1 cellular context compared by ENCODE assay signal in the genomic region with DNA sequence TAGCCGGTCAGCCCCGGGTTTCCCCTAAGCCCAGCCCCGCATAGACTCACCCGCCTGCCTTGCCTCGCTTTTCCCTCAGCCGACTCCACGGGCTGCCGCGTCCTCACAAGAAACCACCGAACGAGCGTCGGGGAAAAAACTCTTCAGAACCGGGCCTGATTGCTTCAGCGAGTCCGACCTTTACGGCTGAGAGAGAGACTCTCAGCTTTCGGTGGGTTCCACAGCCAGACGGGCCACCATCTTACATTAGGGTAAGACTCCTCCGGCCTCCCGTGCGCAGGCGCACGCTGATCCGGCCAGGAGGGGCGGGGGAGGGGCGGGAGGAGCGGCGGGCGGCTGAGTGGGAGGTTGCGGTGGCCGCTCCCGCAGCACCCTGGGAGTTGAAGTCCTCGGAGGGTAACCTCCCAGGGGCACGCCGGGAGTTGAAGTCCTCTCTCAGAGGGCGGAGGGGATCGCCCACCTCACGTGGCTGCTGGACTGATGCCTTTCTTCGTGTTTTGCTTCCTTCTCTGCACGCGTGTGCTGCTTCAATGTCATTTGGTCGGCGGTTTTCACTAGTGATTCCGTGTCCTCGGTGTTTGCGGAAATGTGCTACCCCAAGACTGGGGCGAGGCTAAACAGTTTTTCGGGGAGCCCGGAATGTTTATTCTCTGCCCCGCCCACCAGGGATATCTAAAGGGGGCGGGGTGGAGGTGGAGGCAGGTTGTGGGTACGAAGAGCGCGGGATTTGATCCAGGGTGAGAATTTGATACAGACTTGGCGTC.
A peak's percentile ranks its signal among the peaks of the same experiment; 100 is the strongest.
TF ChIP-seq lines count a peak whose summit lies in the region.

A gene with protein sequence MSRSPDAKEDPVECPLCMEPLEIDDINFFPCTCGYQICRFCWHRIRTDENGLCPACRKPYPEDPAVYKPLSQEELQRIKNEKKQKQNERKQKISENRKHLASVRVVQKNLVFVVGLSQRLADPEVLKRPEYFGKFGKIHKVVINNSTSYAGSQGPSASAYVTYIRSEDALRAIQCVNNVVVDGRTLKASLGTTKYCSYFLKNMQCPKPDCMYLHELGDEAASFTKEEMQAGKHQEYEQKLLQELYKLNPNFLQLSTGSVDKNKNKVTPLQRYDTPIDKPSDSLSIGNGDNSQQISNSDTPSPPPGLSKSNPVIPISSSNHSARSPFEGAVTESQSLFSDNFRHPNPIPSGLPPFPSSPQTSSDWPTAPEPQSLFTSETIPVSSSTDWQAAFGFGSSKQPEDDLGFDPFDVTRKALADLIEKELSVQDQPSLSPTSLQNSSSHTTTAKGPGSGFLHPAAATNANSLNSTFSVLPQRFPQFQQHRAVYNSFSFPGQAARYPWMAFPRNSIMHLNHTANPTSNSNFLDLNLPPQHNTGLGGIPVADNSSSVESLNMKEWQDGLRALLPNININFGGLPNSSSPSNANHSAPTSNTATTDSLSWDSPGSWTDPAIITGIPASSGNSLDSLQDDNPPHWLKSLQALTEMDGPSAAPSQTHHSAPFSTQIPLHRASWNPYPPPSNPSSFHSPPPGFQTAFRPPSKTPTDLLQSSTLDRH (minus strand): TSS at position 264 of the 764 bp plus-strand sequence. CDS start 71,771 bp downstream, outside the sequence.

TF ChIP-seq in WTC11, 78 proteins besides CTCF, POLR2A, EP300 and RAD21 (continued from another document):
- no peak for TF ChIP-seq FOXP4 (CRISPR knock-in tag; IDR thresholded peaks at IDR 0.05)
- TF ChIP-seq ZNF671 (CRISPR knock-in tag; IDR thresholded peaks at IDR 0.05), result no peak
- TF ChIP-seq, protein P1, sequence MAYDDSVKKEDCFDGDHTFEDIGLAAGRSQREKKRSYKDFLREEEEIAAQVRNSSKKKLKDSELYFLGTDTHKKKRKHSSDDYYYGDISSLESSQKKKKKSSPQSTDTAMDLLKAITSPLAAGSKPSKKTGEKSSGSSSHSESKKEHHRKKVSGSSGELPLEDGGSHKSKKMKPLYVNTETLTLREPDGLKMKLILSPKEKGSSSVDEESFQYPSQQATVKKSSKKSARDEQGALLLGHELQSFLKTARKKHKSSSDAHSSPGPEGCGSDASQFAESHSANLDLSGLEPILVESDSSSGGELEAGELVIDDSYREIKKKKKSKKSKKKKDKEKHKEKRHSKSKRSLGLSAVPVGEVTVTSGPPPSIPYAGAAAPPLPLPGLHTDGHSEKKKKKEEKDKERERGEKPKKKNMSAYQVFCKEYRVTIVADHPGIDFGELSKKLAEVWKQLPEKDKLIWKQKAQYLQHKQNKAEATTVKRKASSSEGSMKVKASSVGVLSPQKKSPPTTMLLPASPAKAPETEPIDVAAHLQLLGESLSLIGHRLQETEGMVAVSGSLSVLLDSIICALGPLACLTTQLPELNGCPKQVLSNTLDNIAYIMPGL (CRISPR knock-in tag; IDR thresholded peaks at IDR 0.05), result peak; percentile 79; the same call in 1 of the 2 replicates
